19 cellular contexts compared by ENCODE assay signal in the genomic region with DNA sequence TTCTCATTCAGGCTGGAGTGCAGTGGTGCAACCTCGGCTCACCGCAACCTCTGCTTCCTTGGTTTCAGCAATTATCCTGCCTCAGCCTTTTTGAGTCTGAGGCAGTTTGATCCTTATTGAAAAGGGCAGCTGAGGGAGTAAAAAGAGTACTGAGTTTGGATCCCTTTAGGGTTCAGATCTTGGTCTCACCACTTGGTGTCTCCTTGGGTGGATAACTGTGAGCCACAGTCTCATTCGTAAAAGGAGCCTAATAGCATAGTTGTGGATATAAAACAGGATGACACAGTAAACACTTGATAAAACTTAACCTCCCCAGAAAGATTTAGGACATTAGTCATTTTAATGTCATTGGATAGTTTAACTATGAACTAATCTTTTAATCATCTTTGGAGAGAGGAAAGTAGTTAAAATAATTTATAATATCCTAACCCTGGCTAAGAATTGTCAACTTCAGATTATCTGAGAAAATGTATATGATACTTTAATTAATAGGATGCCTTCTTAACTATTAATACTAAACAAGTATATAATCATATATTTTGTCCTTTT.
A peak's percentile ranks its signal among the peaks of the same experiment; 100 is the strongest.
DNase-seq lines count a peak whose midpoint lies in the region; ATAC-seq and TF ChIP-seq lines count a peak whose summit lies in the region.
"Had no signal": no experiment of that assay in that cellular context is flagged by ENCODE, and none has a peak within 500 bp of the region (broad histone marks: within the 10 kb centered on the region; RNA-seq: fewer than 3 reads in every experiment).

No MANE protein-coding gene starts in this region.

- no peak overlapping the region for H2AK5ac ChIP-seq in mesenchymal stem cell (ENCODE audit: low read length, severe bottlenecking)

- no peak overlapping the region for H2AFZ ChIP-seq in mesenchymal stem cell (ENCODE audit: low read depth, low read length)

- H3K9me3 Mint-ChIP-seq in chondrocyte (ENCODE audit: low read depth), result peaks cover 16% of the 10 kb centered on the region
- H3K9me3 Mint-ChIP-seq in endothelial cell (ENCODE audit: unreplicated experiment), result no peaks in the 10 kb centered on the region
- H3K9me3 Mint-ChIP-seq: T-helper 1 cell treated with Interleukin-12 subunit alpha and Interleukin-12 subunit beta and Interleukin-4 antibody, amounts not matched to agents 30 μg/mL and 1 μg/mL, for 36 hours had no signal

- H3K36me3 ChIP-seq in mesenchymal stem cell (ENCODE audit: control insufficient read depth in 1 of 2, insufficient read depth in 2 of 2, low read depth in 1 of 2, low read length in 2 of 2), result no peaks in the 10 kb centered on the region

- H3K4ac ChIP-seq in mesenchymal stem cell (ENCODE audit: low read depth in 1 of 2, low read length in 2 of 2), result no peak overlapping the region

- peaks cover 27% of the 10 kb centered on the region for H3K4me1 Mint-ChIP-seq in chondrocyte (ENCODE audit: low read depth)
- peaks cover 8% of the 10 kb centered on the region for H3K4me1 Mint-ChIP-seq in endothelial cell (ENCODE audit: unreplicated experiment)

- no peak overlapping the region for H2BK120ac ChIP-seq in mesenchymal stem cell (ENCODE audit: low read depth, low read length)

- H3K9ac ChIP-seq in mesenchymal stem cell (ENCODE audit: low read length), result peak overlapping the region; percentile 1

- peaks cover 3% of the 10 kb centered on the region for H3K4me1 ChIP-seq in mesenchymal stem cell (ENCODE audit: control insufficient read depth, insufficient read depth, low read depth, low read length)
- H3K4me1 ChIP-seq: testis had no signal

- H3K27ac Mint-ChIP-seq in chondrocyte (ENCODE audit: unreplicated experiment) (peak overlapping the region; percentile 55), endothelial cell (ENCODE audit: unreplicated experiment) (no peak overlapping the region)
- H3K27ac Mint-ChIP-seq: activated naive CD8-positive, alpha-beta T cell; progenitor cell of endocrine pancreas; T-helper 1 cell treated with Interleukin-12 subunit alpha and Interleukin-12 subunit beta and Interleukin-4 antibody, amounts not matched to agents 30 μg/mL and 1 μg/mL, for 36 hours had no signal

- H3K27me3 ChIP-seq in mesenchymal stem cell (ENCODE audit: control insufficient read depth in 1 of 2, insufficient read depth in 1 of 2, low read length in 2 of 2), result no peaks in the 10 kb centered on the region
- H3K27me3 ChIP-seq: testis had no signal

- no peak overlapping the region for H4K8ac ChIP-seq in mesenchymal stem cell (ENCODE audit: low read length)

- ATAC-seq in stimulated activated naive CD8-positive, alpha-beta T cell treated with anti-CD3 and anti-CD28 coated beads, Interleukin-15, Interleukin-2, amounts not matched to agents 100 U/mL and 50 U/mL, for 24 hours, result no peak
- ATAC-seq: left cardiac atrium had no signal

- H3K14ac ChIP-seq in mesenchymal stem cell (ENCODE audit: low read length in 2 of 2), result no peak overlapping the region

- no peak overlapping the region for H4K91ac ChIP-seq in mesenchymal stem cell (ENCODE audit: low read length)

- H3K36me3 Mint-ChIP-seq in chondrocyte (ENCODE audit: low read depth), result peaks cover under 1% of the 10 kb centered on the region
- H3K36me3 Mint-ChIP-seq in endothelial cell (ENCODE audit: low read depth, unreplicated experiment), result no peaks in the 10 kb centered on the region
- H3K36me3 Mint-ChIP-seq: activated naive CD8-positive, alpha-beta T cell had no signal

- H3K27me3 Mint-ChIP-seq in chondrocyte (ENCODE audit: low read depth) (no peaks in the 10 kb centered on the region), endothelial cell (ENCODE audit: unreplicated experiment) (no peaks in the 10 kb centered on the region)
- H3K27me3 Mint-ChIP-seq: progenitor cell of endocrine pancreas had no signal

- no peak for TF ChIP-seq CTCF in chondrocyte (IDR thresholded peaks at IDR 0.05)
- no peak for TF ChIP-seq CTCF in endothelial cell (IDR thresholded peaks at IDR 0.05; ENCODE audit: unreplicated experiment)

- no peak overlapping the region for H3K4me3 ChIP-seq in mesenchymal stem cell (ENCODE audit: insufficient read depth in 1 of 2, low read depth in 1 of 2, low read length in 2 of 2)
- H3K4me3 ChIP-seq: testis had no signal

- H3K4me2 ChIP-seq in mesenchymal stem cell (ENCODE audit: low read length, poor library complexity, severe bottlenecking), result no peak overlapping the region

- no peak overlapping the region for H2BK12ac ChIP-seq in mesenchymal stem cell (ENCODE audit: low read length in 2 of 2)

- H3K23ac ChIP-seq in mesenchymal stem cell (ENCODE audit: low read length in 2 of 2), result no peak overlapping the region

- H3K18ac ChIP-seq in mesenchymal stem cell (ENCODE audit: low read depth in 1 of 2, low read length in 2 of 2), result no peak overlapping the region

- H3K9me3 ChIP-seq in mesenchymal stem cell (ENCODE audit: control insufficient read depth, low read length), result no peaks in the 10 kb centered on the region
- H3K9me3 ChIP-seq: testis had no signal

- peak overlapping the region; percentile 35 for H2BK5ac ChIP-seq in mesenchymal stem cell (ENCODE audit: low read depth, low read length, poor library complexity, severe bottlenecking)

- H3K27ac ChIP-seq in mesenchymal stem cell (ENCODE audit: low read length, poor library complexity, severe bottlenecking), result peak overlapping the region; percentile 84
- H3K27ac ChIP-seq: testis had no signal

- 80% methylated on average over 3 of the region's 3 CpGs for WGBS in mesenchymal stem cell

- H3K4me3 Mint-ChIP-seq in chondrocyte (ENCODE audit: unreplicated experiment), result no peak overlapping the region
- no peak overlapping the region for H3K4me3 Mint-ChIP-seq in endothelial cell (ENCODE audit: unreplicated experiment)
- H3K4me3 Mint-ChIP-seq: activated naive CD8-positive, alpha-beta T cell; T-helper 1 cell treated with Interleukin-12 subunit alpha and Interleukin-12 subunit beta and Interleukin-4 antibody, amounts not matched to agents 30 μg/mL and 1 μg/mL, for 36 hours had no signal

- no peaks in the 10 kb centered on the region for H3K79me1 ChIP-seq in mesenchymal stem cell (replicated peaks; ENCODE audit: low read length, poor library complexity, severe bottlenecking)

- no peak overlapping the region for H2BK15ac ChIP-seq in mesenchymal stem cell (ENCODE audit: low read depth, poor library complexity, severe bottlenecking)

- DNase-seq in AG08396 (ENCODE audit: low spot score), result peak; percentile 38
- peak; percentile 4 for DNase-seq in HK-2 (ENCODE audit: unreplicated experiment)
- DNase-seq in chondrocyte (ENCODE audit: low spot score), result no peak
- peak; percentile 59 for DNase-seq in mesenchymal stem cell
- no peak for DNase-seq in NCI-H2029 (lab: John Stamatoyannopoulos, UW)
- no peak for DNase-seq in stimulated activated CD8-positive, alpha-beta memory T cell treated with anti-CD3 and anti-CD28 coated beads, Interleukin-4, amount 100 ng/mL, for 48 hours
- no peak for DNase-seq in endothelial cell (ENCODE audit: low spot score)
- DNase-seq in stimulated activated naive CD8-positive, alpha-beta T cell treated with anti-CD3 and anti-CD28 coated beads, Interleukin-15, Interleukin-2, amounts not matched to agents 100 U/mL and 50 U/mL, for 24 hours, result no peak
- DNase-seq: activated CD8-positive, alpha-beta memory T cell treated with anti-CD3 and anti-CD28 coated beads, Interleukin-2, amount 50 U/mL, for 48 hours; Calu3; caudate nucleus; head of caudate nucleus; left cardiac atrium; MM.1S; NCI-H1930; testis had no signal

Comparison
In these comparisons a context has a peak if more than half of its experiments do, and no peak if none do; other contexts are left out.
1. DNase-seq: peak in AG08396 (single experiment), HK-2 (single experiment) and mesenchymal stem cell (single experiment); none in chondrocyte (single experiment), NCI-H2029 (single experiment), stimulated activated CD8-positive, alpha-beta memory T cell treated with anti-CD3 and anti-CD28 coated beads, Interleukin-4, amount 100 ng/mL, for 48 hours (single experiment), endothelial cell (single experiment) and stimulated activated naive CD8-positive, alpha-beta T cell treated with anti-CD3 and anti-CD28 coated beads, Interleukin-15, Interleukin-2, amounts not matched to agents 100 U/mL and 50 U/mL, for 24 hours (single experiment).